Comparison of ENCODE assay signal across 8 cellular contexts in genomic region chr5:180785794-180786221, GRCh38. TPM values are rescaled to one million over a fixed set of nuclear protein-coding genes. Genes with fewer than 3 reads are reported as not detected.
A peak's percentile ranks its signal among the peaks of the same experiment; 100 is the strongest.
DNase-seq lines count a peak whose midpoint lies in the region; ATAC-seq lines count a peak whose summit lies in the region.
"Had no signal": no experiment of that assay in that cellular context is flagged by ENCODE, and none has a peak within 500 bp of the region (broad histone marks: within the 10 kb centered on the region; RNA-seq: fewer than 3 reads in every experiment).

No MANE protein-coding gene starts in this region.

- H3K9me3 ChIP-seq in thymus (ENCODE audit: control insufficient read depth): no peaks in the 10 kb centered on the region

- H3K36me3 ChIP-seq in thymus (ENCODE audit: control insufficient read depth, insufficient read depth): peaks cover 29% of the 10 kb centered on the region

- 74% methylated on average over 5 of the region's 5 CpGs for WGBS in thymus

- ATAC-seq in HG03432 (IDR thresholded peaks at IDR 0.05; ENCODE audit: unreplicated experiment): no peak

- in situ Hi-C loops in T47D (cut with HindIII; ENCODE audit: low pct_unique_long_range_greater_than_20kb, low sequenced_read_pairs): no loop called here

- no peak overlapping the region for H3K4me3 ChIP-seq in thymus (ENCODE audit: low read length)

- peak overlapping the region; percentile 16 for H3K27ac ChIP-seq in layer of hippocampus (ENCODE audit: low read depth, low read length)
- peak overlapping the region; percentile 81 for H3K27ac ChIP-seq in thymus (ENCODE audit: low read depth)

- no peaks in the 10 kb centered on the region for H3K27me3 ChIP-seq in layer of hippocampus (ENCODE audit: control insufficient read depth, insufficient read depth, low read length)
- H3K27me3 ChIP-seq in thymus (ENCODE audit: control insufficient read depth, insufficient read depth): no peaks in the 10 kb centered on the region

- DNase-seq in Kasumi-1 (lab: John Stamatoyannopoulos, UW) (peak; percentile 54 to 71), T47D (ENCODE audit: low read depth in 1 of 2, low spot score in 1 of 2) (peak; percentile 24 to 68), mesenteric fat pad (ENCODE audit: low spot score) (no peak)
- no peak for DNase-seq in stimulated activated CD4-positive, alpha-beta T cell treated with anti-CD3 and anti-CD28 coated beads, Interleukin-1b, Interleukin-23, amount 100 ng/mL, for 48 hours

- H3K4me1 ChIP-seq in thymus (ENCODE audit: control insufficient read depth, insufficient read depth, low read length): peaks cover 6% of the 10 kb centered on the region

RNA-seq across cellular contexts. Expression of gene MGAT1, which starts 16.8 kb away (rescaled TPM):
- polyA plus RNA-seq in thymus: 129 TPM
- total RNA-seq in mesenteric fat pad: 380 TPM

RNA-seq across cellular contexts. Expression of gene OR2Y1, which starts 46.0 kb away (rescaled TPM):
- not detected for polyA plus RNA-seq in thymus
- not detected for total RNA-seq in mesenteric fat pad
- polyA plus RNA-seq: IgD-negative memory B cell had no signal

Comparison
In these comparisons a context has a peak if more than half of its experiments do, and no peak if none do; other contexts are left out.
1. DNase-seq: peak in Kasumi-1 (2 of 2) and T47D (2 of 2); none in mesenteric fat pad (single experiment) and stimulated activated CD4-positive, alpha-beta T cell treated with anti-CD3 and anti-CD28 coated beads, Interleukin-1b, Interleukin-23, amount 100 ng/mL, for 48 hours (single experiment).